ENCODE assay signal across 1 cellular context in genomic region chr1:240091201-240091600, GRCh38.
TF ChIP-seq lines count a peak whose summit lies in the region.

No MANE protein-coding gene starts in this region.

TF ChIP-seq in H1, 55 proteins besides CTCF, POLR2A, EP300 and RAD21:
- no peak for TF ChIP-seq JUN (IDR thresholded peaks at IDR 0.05; ENCODE audit: low read depth, low read length)
- TF ChIP-seq JUND (IDR thresholded peaks at IDR 0.05; ENCODE audit: low read length) = no peak
- no peak for TF ChIP-seq POLR2AphosphoS5 (IDR thresholded peaks at IDR 0.05; ENCODE audit: low read depth, low read length)
- TF ChIP-seq KDM1A (IDR thresholded peaks at IDR 0.05; ENCODE audit: borderline replicate concordance, low read length) = no peak
